In genomic region chr2:127096718-127097470, GRCh38 we compare ENCODE assay signal across 18 cellular contexts. TPM values are rescaled to one million over a fixed set of nuclear protein-coding genes. Genes with fewer than 3 reads are reported as not detected.
DNase-seq lines count a peak whose midpoint lies in the region; ATAC-seq and TF ChIP-seq lines count a peak whose summit lies in the region.
"Had no signal": no experiment of that assay in that cellular context is flagged by ENCODE, and none has a peak within 500 bp of the region (broad histone marks: within the 10 kb centered on the region; RNA-seq: fewer than 3 reads in every experiment).

No MANE protein-coding gene starts in this region.

- H3K9me3 ChIP-seq in muscle layer of duodenum (ENCODE audit: control insufficient read depth in 1 of 2, low read length in 2 of 2) = no peaks in the 10 kb centered on the region
- H3K9me3 ChIP-seq: left lung, ovary, SJCRH30 had no signal

- peaks cover 9% of the 10 kb centered on the region for H3K4me1 Mint-ChIP-seq in activated CD8-positive, alpha-beta T cell treated with anti-CD3 and anti-CD28 coated beads for 36 hours (ENCODE audit: low read depth)
- H3K4me1 Mint-ChIP-seq in stimulated activated effector memory CD8-positive, alpha-beta T cell treated with anti-CD3 and anti-CD28 coated beads, Interleukin-12 subunit alpha, Interleukin-12 subunit beta, amount 100 ng/mL, for 72 hours = peaks cover 8% of the 10 kb centered on the region

- no peaks in the 10 kb centered on the region for H3K27me3 Mint-ChIP-seq in activated CD8-positive, alpha-beta T cell treated with anti-CD3 and anti-CD28 coated beads for 36 hours

- no peak for ATAC-seq in activated CD8-positive, alpha-beta T cell treated with anti-CD3 and anti-CD28 coated beads for 36 hours
- no peak for ATAC-seq in stimulated activated effector memory CD8-positive, alpha-beta T cell treated with anti-CD3 and anti-CD28 coated beads, Interleukin-12 subunit alpha, Interleukin-12 subunit beta, amount 100 ng/mL, for 72 hours
- no peak for ATAC-seq in GM18861 (IDR thresholded peaks at IDR 0.05; ENCODE audit: unreplicated experiment)
- ATAC-seq: left lung had no signal

- no peak for TF ChIP-seq CTCF in activated CD8-positive, alpha-beta T cell treated with anti-CD3 and anti-CD28 coated beads for 36 hours (IDR thresholded peaks at IDR 0.05)
- no peak for TF ChIP-seq CTCF in coronary artery (IDR thresholded peaks at IDR 0.05)

- peak; percentile 0 for DNase-seq in activated CD8-positive, alpha-beta T cell treated with anti-CD3 and anti-CD28 coated beads for 36 hours
- DNase-seq in coronary artery (ENCODE audit: low spot score) (no peak), DMS153 (lab: John Stamatoyannopoulos, UW) (no peak)
- no peak for DNase-seq in stimulated activated effector memory CD8-positive, alpha-beta T cell treated with anti-CD3 and anti-CD28 coated beads, Interleukin-12 subunit alpha, Interleukin-12 subunit beta, amount 100 ng/mL, for 72 hours (ENCODE audit: low spot score in 2 of 2)
- no peak for DNase-seq in activated CD8-positive, alpha-beta memory T cell treated with anti-CD3 and anti-CD28 coated beads, Interleukin-2, amount 50 U/mL, for 4 hours
- DNase-seq: activated CD4-positive, CD25-positive, alpha-beta regulatory T cell treated with anti-CD3 and anti-CD28 coated beads, Interleukin-2, amount 50 U/mL, for 72 hours; activated naive CD4-positive, alpha-beta T cell treated with anti-CD3 and anti-CD28 coated beads for 36 hours; brain microvascular endothelial cell; DND-41; effector CD8-positive, alpha-beta T cell; NCI-H146; NCI-H446; SJCRH30; stimulated activated CD4-positive, alpha-beta T cell treated with anti-CD3 and anti-CD28 coated beads, Interleukin-15, amount 100 ng/mL, for 24 hours had no signal

- H3K27me3 ChIP-seq in muscle layer of duodenum (ENCODE audit: low read depth, low read length) = no peaks in the 10 kb centered on the region
- H3K27me3 ChIP-seq: brain microvascular endothelial cell, left lung, ovary, SJCRH30 had no signal

- H3K36me3 Mint-ChIP-seq in activated CD8-positive, alpha-beta T cell treated with anti-CD3 and anti-CD28 coated beads for 36 hours (ENCODE audit: low read depth) = no peaks in the 10 kb centered on the region
- H3K36me3 Mint-ChIP-seq in stimulated activated effector memory CD8-positive, alpha-beta T cell treated with anti-CD3 and anti-CD28 coated beads, Interleukin-12 subunit alpha, Interleukin-12 subunit beta, amount 100 ng/mL, for 72 hours = no peaks in the 10 kb centered on the region

- no peaks in the 10 kb centered on the region for H3K9me3 Mint-ChIP-seq in activated CD8-positive, alpha-beta T cell treated with anti-CD3 and anti-CD28 coated beads for 36 hours
- H3K9me3 Mint-ChIP-seq in stimulated activated effector memory CD8-positive, alpha-beta T cell treated with anti-CD3 and anti-CD28 coated beads, Interleukin-12 subunit alpha, Interleukin-12 subunit beta, amount 100 ng/mL, for 72 hours = no peaks in the 10 kb centered on the region
- H3K9me3 Mint-ChIP-seq: activated naive CD4-positive, alpha-beta T cell treated with anti-CD3 and anti-CD28 coated beads for 36 hours had no signal

- no peaks in the 10 kb centered on the region for H3K36me3 ChIP-seq in muscle layer of duodenum (ENCODE audit: control insufficient read depth in 1 of 2, insufficient read depth in 2 of 2, low read length in 2 of 2)
- H3K36me3 ChIP-seq: brain microvascular endothelial cell, left lung, ovary, SJCRH30 had no signal

- no peak overlapping the region for H3K27ac Mint-ChIP-seq in activated CD8-positive, alpha-beta T cell treated with anti-CD3 and anti-CD28 coated beads for 36 hours
- H3K27ac Mint-ChIP-seq in stimulated activated effector memory CD8-positive, alpha-beta T cell treated with anti-CD3 and anti-CD28 coated beads, Interleukin-12 subunit alpha, Interleukin-12 subunit beta, amount 100 ng/mL, for 72 hours = peak overlapping the region; percentile 61
- H3K27ac Mint-ChIP-seq: activated naive CD4-positive, alpha-beta T cell treated with anti-CD3 and anti-CD28 coated beads for 36 hours had no signal

- no peak overlapping the region for H3K4me3 Mint-ChIP-seq in activated CD8-positive, alpha-beta T cell treated with anti-CD3 and anti-CD28 coated beads for 36 hours
- no peak overlapping the region for H3K4me3 Mint-ChIP-seq in stimulated activated effector memory CD8-positive, alpha-beta T cell treated with anti-CD3 and anti-CD28 coated beads, Interleukin-12 subunit alpha, Interleukin-12 subunit beta, amount 100 ng/mL, for 72 hours
- H3K4me3 Mint-ChIP-seq: activated naive CD4-positive, alpha-beta T cell treated with anti-CD3 and anti-CD28 coated beads for 36 hours had no signal

- POLR2A ChIA-PET in activated CD8-positive, alpha-beta T cell treated with anti-CD3 and anti-CD28 coated beads for 36 hours (lab: Charles Lee) = interaction anchor here (0.9 to 1.4 kb wide), 3 partner anchors 8 to 12 kb away, joined by 3 to 4 read pairs (median 3); no protein-coding TSS in a partner anchor

- CTCF ChIA-PET in activated CD8-positive, alpha-beta T cell treated with anti-CD3 and anti-CD28 coated beads for 36 hours (lab: Charles Lee) = interaction anchor here (0.8 to 1.4 kb wide), 2 partner anchors 12 to 29 kb away, joined by 3 to 4 read pairs; no protein-coding TSS in a partner anchor

- H3K4me3 ChIP-seq in coronary artery (no peak overlapping the region), muscle layer of duodenum (ENCODE audit: low read depth in 1 of 2, low read length in 2 of 2) (no peak overlapping the region)
- H3K4me3 ChIP-seq: left lung, ovary, SJCRH30 had no signal

- H3K27ac ChIP-seq in coronary artery (peak overlapping the region; percentile 15 to 56), muscle layer of duodenum (ENCODE audit: low read length) (peak overlapping the region; percentile 31)
- H3K27ac ChIP-seq: brain microvascular endothelial cell, left lung, ovary, SJCRH30 had no signal

- intact Hi-C loops in activated CD8-positive, alpha-beta T cell treated with anti-CD3 and anti-CD28 coated beads for 36 hours (cut with micrococcal nuclease) = no loop called here

- H3K4me1 ChIP-seq in muscle layer of duodenum (ENCODE audit: control insufficient read depth in 1 of 2, insufficient read depth in 2 of 2, low read length in 2 of 2) = peaks cover 24 to 34% of the 10 kb centered on the region in 2 donors

RNA-seq across cellular contexts. Expression of gene BIN1, which starts 10.1 kb away (rescaled TPM):
- total RNA-seq in activated CD8-positive, alpha-beta T cell treated with anti-CD3 and anti-CD28 coated beads for 36 hours = 100 to 1,000 TPM in 1 of 2 experiments, 10 to 100 TPM in 1; 95.2 to 102 TPM
